In the genomic region with DNA sequence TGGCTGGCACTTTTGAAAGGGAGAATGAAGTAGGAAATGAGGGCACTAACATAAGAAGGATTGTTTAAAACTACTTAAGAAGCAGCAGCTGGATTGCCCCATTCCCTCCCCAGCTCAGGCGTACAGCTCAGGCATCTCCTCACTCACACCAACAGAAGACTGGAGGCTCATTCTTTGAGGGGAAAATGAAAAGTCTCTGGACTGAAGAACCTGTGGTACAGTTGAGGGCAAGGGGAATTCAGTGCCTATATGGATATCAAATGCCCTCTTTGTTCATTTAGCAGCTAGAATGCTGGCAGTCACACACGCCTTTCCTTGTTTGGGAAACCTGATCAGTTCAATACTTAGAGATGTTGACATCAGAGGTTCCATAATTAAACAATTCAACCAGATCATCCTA, we compare ENCODE assay signal across 21 cellular contexts.
"Had no signal": no experiment of that assay in that cellular context is flagged by ENCODE, and none has a peak within 500 bp of the region (broad histone marks: within the 10 kb centered on the region; RNA-seq: fewer than 3 reads in every experiment).

No MANE protein-coding gene starts in this region.

- H3K27me3 ChIP-seq: breast epithelium, tibial nerve had no signal

- H3K27ac ChIP-seq: breast epithelium, tibial nerve had no signal

- DNase-seq: activated CD4-positive, alpha-beta T cell treated with anti-CD3 and anti-CD28 coated beads for 1 hour; activated CD8-positive, alpha-beta memory T cell treated with anti-CD3 and anti-CD28 coated beads, Interleukin-2, amount 10 ng/mL, durations not matched to agents 7 days and 5 days; activated CD8-positive, alpha-beta T cell treated with anti-CD3 and anti-CD28 coated beads, Interleukin-2, amount 10 ng/mL, durations not matched to agents 7 days and 5 days; activated naive CD4-positive, alpha-beta T cell; activated T-cell treated with anti-CD3 and anti-CD28 coated beads, Interleukin-2, amount 50 U/mL, for 48 hours; central memory CD4-positive, alpha-beta T cell; head of caudate nucleus; hippocampal formation; left cardiac atrium; left ventricle myocardium superior; mammary epithelial cell; naive thymus-derived CD8-positive, alpha-beta T cell; right cardiac atrium; stimulated activated CD4-positive, alpha-beta T cell treated with anti-CD3 and anti-CD28 coated beads, Interleukin-15, amount 100 ng/mL, for 24 hours; stimulated activated CD4-positive, alpha-beta T cell treated with anti-CD3 and anti-CD28 coated beads, Interleukin-2, amount 100 ng/mL, for 24 hours; stimulated activated naive CD4-positive, alpha-beta T cell treated with Interleukin-2 at 50 U/mL for 16 hours; T1000 had no signal

- H3K4me1 Mint-ChIP-seq: activated CD8-positive, alpha-beta memory T cell treated with anti-CD3 and anti-CD28 coated beads, Interleukin-2, amount 10 ng/mL, durations not matched to agents 7 days and 5 days had no signal

- ATAC-seq: activated CD8-positive, alpha-beta memory T cell treated with anti-CD3 and anti-CD28 coated beads, Interleukin-2, amount 10 ng/mL, durations not matched to agents 7 days and 5 days; activated CD8-positive, alpha-beta T cell treated with anti-CD3 and anti-CD28 coated beads, Interleukin-2, amount 10 ng/mL, durations not matched to agents 7 days and 5 days; activated naive CD4-positive, alpha-beta T cell treated with anti-CD3 and anti-CD28 coated beads, Interleukin-2, amount 50 U/mL, for 72 hours; left cardiac atrium; left ventricle myocardium superior; naive thymus-derived CD8-positive, alpha-beta T cell; right cardiac atrium had no signal

- H3K27ac Mint-ChIP-seq: activated CD8-positive, alpha-beta memory T cell treated with anti-CD3 and anti-CD28 coated beads, Interleukin-2, amount 10 ng/mL, durations not matched to agents 7 days and 5 days; activated CD8-positive, alpha-beta T cell treated with anti-CD3 and anti-CD28 coated beads, Interleukin-2, amount 10 ng/mL, durations not matched to agents 7 days and 5 days; activated naive CD4-positive, alpha-beta T cell treated with anti-CD3 and anti-CD28 coated beads, Interleukin-2, amount 50 U/mL, for 72 hours; activated T-helper 2 cell treated with anti-CD3 and anti-CD28 coated beads, Interferon-gamma antibody, Interleukin-2, Interleukin-4, amounts not matched to agents 10 μg/mL and 5 μg/mL and 100 μg/mL, durations not matched to agents 14 hours and 24 hours and 36 hours; naive thymus-derived CD8-positive, alpha-beta T cell had no signal

- H3K27me3 Mint-ChIP-seq: activated CD8-positive, alpha-beta memory T cell treated with anti-CD3 and anti-CD28 coated beads, Interleukin-2, amount 10 ng/mL, durations not matched to agents 7 days and 5 days; naive thymus-derived CD8-positive, alpha-beta T cell had no signal

- H3K4me1 ChIP-seq: breast epithelium, tibial nerve had no signal

- H3K4me3 Mint-ChIP-seq: activated CD8-positive, alpha-beta memory T cell treated with anti-CD3 and anti-CD28 coated beads, Interleukin-2, amount 10 ng/mL, durations not matched to agents 7 days and 5 days; activated CD8-positive, alpha-beta T cell treated with anti-CD3 and anti-CD28 coated beads, Interleukin-2, amount 10 ng/mL, durations not matched to agents 7 days and 5 days; naive thymus-derived CD8-positive, alpha-beta T cell had no signal

- H3K9me3 ChIP-seq: breast epithelium, tibial nerve had no signal

- H3K36me3 ChIP-seq: breast epithelium had no signal

- H3K9me3 Mint-ChIP-seq: activated naive CD4-positive, alpha-beta T cell treated with anti-CD3 and anti-CD28 coated beads, Interleukin-2, amount 50 U/mL, for 72 hours; activated T-helper 2 cell treated with anti-CD3 and anti-CD28 coated beads, Interferon-gamma antibody, Interleukin-2, Interleukin-4, amounts not matched to agents 10 μg/mL and 5 μg/mL and 100 μg/mL, durations not matched to agents 14 hours and 24 hours and 36 hours; naive thymus-derived CD8-positive, alpha-beta T cell had no signal

- H3K4me3 ChIP-seq: breast epithelium, tibial nerve had no signal
